Comparison of ENCODE assay signal across 26 cellular contexts in the genomic region with DNA sequence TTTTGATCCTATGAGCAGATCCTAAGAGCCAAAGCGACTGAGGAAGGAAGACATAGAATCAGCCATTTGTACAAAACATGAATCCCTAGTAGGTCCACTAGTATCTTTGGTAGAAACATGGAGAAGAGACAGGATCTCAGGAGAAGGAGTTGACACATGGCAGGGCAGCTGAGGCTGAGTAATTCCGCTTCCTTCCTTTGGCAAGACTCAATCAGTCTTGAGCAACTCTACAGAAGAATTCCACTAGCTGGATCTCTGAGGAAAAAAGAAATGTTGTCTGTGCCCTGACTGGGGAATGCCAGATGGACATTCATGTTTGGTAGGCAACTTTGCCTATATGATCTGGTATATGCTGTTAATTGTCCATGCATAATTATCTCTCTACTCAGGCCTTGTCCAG. TPM values are rescaled to one million over a fixed set of nuclear protein-coding genes. Genes with fewer than 3 reads are reported as not detected.
"Had no signal": no experiment of that assay in that cellular context is flagged by ENCODE, and none has a peak within 500 bp of the region (broad histone marks: within the 10 kb centered on the region; RNA-seq: fewer than 3 reads in every experiment).

No MANE protein-coding gene starts in this region.

- H3K4me3 ChIP-seq: esophagus squamous epithelium, lung, psoas muscle, right lobe of liver, skin epidermis, thoracic aorta, transverse colon had no signal

- H3K36me3 Mint-ChIP-seq: immature natural killer cell; naive B cell; stimulated activated naive B cell treated with anti-CD40 and anti-IgM and Interleukin-4, amounts not matched to agents 10 μg/mL and 1 μg/mL and 100 μg/mL, for 72 hours had no signal

- DNase-seq: cerebellar nuclear complex; effector memory CD8-positive, alpha-beta T cell; esophagus squamous epithelium; immature natural killer cell; left colon; left ventricle myocardium superior; mesendoderm; naive B cell; occipital lobe; psoas muscle; retina; right lobe of liver; stimulated activated CD4-positive, alpha-beta T cell treated with anti-CD3 and anti-CD28 coated beads, Interleukin-2, amount 100 ng/mL, for 24 hours; stimulated activated CD4-positive, alpha-beta T cell treated with anti-CD3 and anti-CD28 coated beads, Interleukin-4, amount 100 ng/mL, for 4 hours; stimulated activated naive B cell treated with anti-CD40 and anti-IgM and Interleukin-4, amounts not matched to agents 10 μg/mL and 1 μg/mL and 100 μg/mL, for 72 hours; stimulated activated naive CD8-positive, alpha-beta T cell treated with anti-CD3 and anti-CD28 coated beads, Interleukin-15, amount 100 ng/mL, for 72 hours; substantia nigra; transverse colon had no signal

- H3K27ac Mint-ChIP-seq: dendritic cell treated with granulocyte-macrophage colony-stimulating factor and Interleukin-4, amounts not matched to agents 40 ng/mL and 50 ng/mL, for 4 days; effector memory CD8-positive, alpha-beta T cell; immature natural killer cell; nephron; stimulated activated naive B cell treated with anti-CD40 and anti-IgM and Interleukin-4, amounts not matched to agents 10 μg/mL and 1 μg/mL and 100 μg/mL, for 72 hours; stimulated activated naive CD8-positive, alpha-beta T cell treated with anti-CD3 and anti-CD28 coated beads, Interleukin-15, amount 100 ng/mL, for 72 hours had no signal

- H3K9me3 Mint-ChIP-seq: effector memory CD8-positive, alpha-beta T cell; immature natural killer cell; nephron; stimulated activated naive B cell treated with anti-CD40 and anti-IgM and Interleukin-4, amounts not matched to agents 10 μg/mL and 1 μg/mL and 100 μg/mL, for 72 hours; stimulated activated naive CD8-positive, alpha-beta T cell treated with anti-CD3 and anti-CD28 coated beads, Interleukin-15, amount 100 ng/mL, for 72 hours had no signal

- ATAC-seq: effector memory CD8-positive, alpha-beta T cell; foreskin keratinocyte; left colon; left ventricle myocardium superior; psoas muscle; right lobe of liver; stimulated activated naive B cell treated with anti-CD40 and anti-IgM and Interleukin-4, amounts not matched to agents 10 μg/mL and 1 μg/mL and 100 μg/mL, for 72 hours; stimulated activated naive CD8-positive, alpha-beta T cell treated with anti-CD3 and anti-CD28 coated beads, Interleukin-15, amount 100 ng/mL, for 72 hours had no signal

RNA-seq across cellular contexts. Expression of a gene that starts 35.3 kb away (rescaled TPM):
- total RNA-seq: epithelial cell of proximal tubule, kidney epithelial cell had no signal
